ENCODE assay signal across 8 cellular contexts in genomic region chr11:2089536-2090165, GRCh38. TPM values are rescaled to one million over a fixed set of nuclear protein-coding genes. Genes with fewer than 3 reads are reported as not detected.
DNase-seq lines count a peak whose midpoint lies in the region; ATAC-seq lines count a peak whose summit lies in the region.

No MANE protein-coding gene starts in this region.

- peak; percentile 99 for ATAC-seq in activated CD4-positive, alpha-beta T cell treated with anti-CD3 and anti-CD28 coated beads for 36 hours
- ATAC-seq in activated naive CD8-positive, alpha-beta T cell treated with anti-CD3 and anti-CD28 coated beads, Interleukin-2, amount 50 U/mL, for 24 hours, result peak; percentile 88
- peak; percentile 39 to 58 for ATAC-seq in naive thymus-derived CD8-positive, alpha-beta T cell
- no peak for ATAC-seq in GM21447 (IDR thresholded peaks at IDR 0.05; ENCODE audit: unreplicated experiment)
- no peak for ATAC-seq in GM21529 (IDR thresholded peaks at IDR 0.05; ENCODE audit: unreplicated experiment)

- peaks cover 3% of the 10 kb centered on the region for H3K27me3 Mint-ChIP-seq in activated CD4-positive, alpha-beta T cell treated with anti-CD3 and anti-CD28 coated beads for 36 hours
- H3K27me3 Mint-ChIP-seq in activated naive CD8-positive, alpha-beta T cell treated with anti-CD3 and anti-CD28 coated beads, Interleukin-2, amount 50 U/mL, for 24 hours, result peaks cover 13% of the 10 kb centered on the region
- peaks cover 3 to 26% (median 15%) of the 10 kb centered on the region in 5 donors for H3K27me3 Mint-ChIP-seq in naive thymus-derived CD8-positive, alpha-beta T cell

- DNase-seq in activated CD4-positive, alpha-beta T cell treated with anti-CD3 and anti-CD28 coated beads for 36 hours, result peak; percentile 66
- DNase-seq in activated CD4-positive, alpha-beta T cell treated with anti-CD3 and anti-CD28 coated beads, Interleukin-2, amount 50 U/mL, for 4 hours, result no peak
- DNase-seq in NCI-H69 (lab: John Stamatoyannopoulos, UW) (peak; percentile 67), NCI-H1048 (lab: John Stamatoyannopoulos, UW) (no peak)
- DNase-seq in activated naive CD8-positive, alpha-beta T cell treated with anti-CD3 and anti-CD28 coated beads, Interleukin-2, amount 50 U/mL, for 24 hours, result peak; percentile 38
- DNase-seq in naive thymus-derived CD8-positive, alpha-beta T cell, result peak in 3 of 10 donors; percentile 21 to 57 (median 31)

- CTCF ChIA-PET in activated CD4-positive, alpha-beta T cell treated with anti-CD3 and anti-CD28 coated beads for 36 hours (lab: Charles Lee), result interaction anchor here (1.1 to 1.5 kb wide), 3 partner anchors 9 to 52 kb away, joined by 3 to 6 read pairs (median 3); no protein-coding TSS in a partner anchor

- H3K9me3 Mint-ChIP-seq in activated CD4-positive, alpha-beta T cell treated with anti-CD3 and anti-CD28 coated beads for 36 hours (ENCODE audit: low read depth), result no peaks in the 10 kb centered on the region
- H3K9me3 Mint-ChIP-seq in activated naive CD8-positive, alpha-beta T cell treated with anti-CD3 and anti-CD28 coated beads, Interleukin-2, amount 50 U/mL, for 24 hours, result peaks cover 4% of the 10 kb centered on the region
- peaks cover 0 to 3% (median under 1%) of the 10 kb centered on the region in 9 donors for H3K9me3 Mint-ChIP-seq in naive thymus-derived CD8-positive, alpha-beta T cell

- H3K4me3 Mint-ChIP-seq in activated CD4-positive, alpha-beta T cell treated with anti-CD3 and anti-CD28 coated beads for 36 hours, result no peak overlapping the region
- no peak overlapping the region for H3K4me3 Mint-ChIP-seq in activated naive CD8-positive, alpha-beta T cell treated with anti-CD3 and anti-CD28 coated beads, Interleukin-2, amount 50 U/mL, for 24 hours
- no peak overlapping the region for H3K4me3 Mint-ChIP-seq in naive thymus-derived CD8-positive, alpha-beta T cell

- no peaks in the 10 kb centered on the region for H3K36me3 Mint-ChIP-seq in activated CD4-positive, alpha-beta T cell treated with anti-CD3 and anti-CD28 coated beads for 36 hours (ENCODE audit: low read depth)
- no peaks in the 10 kb centered on the region for H3K36me3 Mint-ChIP-seq in activated naive CD8-positive, alpha-beta T cell treated with anti-CD3 and anti-CD28 coated beads, Interleukin-2, amount 50 U/mL, for 24 hours (ENCODE audit: low read depth)
- peaks cover 0 to 7% (median 0%) of the 10 kb centered on the region in 3 donors for H3K36me3 Mint-ChIP-seq in naive thymus-derived CD8-positive, alpha-beta T cell

- POLR2A ChIA-PET in activated CD4-positive, alpha-beta T cell treated with anti-CD3 and anti-CD28 coated beads for 36 hours (lab: Charles Lee), result no interaction called here
- POLR2A ChIA-PET in naive thymus-derived CD8-positive, alpha-beta T cell (lab: Charles Lee), result no interaction called here

- H3K4me1 Mint-ChIP-seq in activated CD4-positive, alpha-beta T cell treated with anti-CD3 and anti-CD28 coated beads for 36 hours, result peaks cover 9% of the 10 kb centered on the region
- peaks cover 7% of the 10 kb centered on the region for H3K4me1 Mint-ChIP-seq in activated naive CD8-positive, alpha-beta T cell treated with anti-CD3 and anti-CD28 coated beads, Interleukin-2, amount 50 U/mL, for 24 hours
- peaks cover 8 to 22% (median 11%) of the 10 kb centered on the region in 4 donors for H3K4me1 Mint-ChIP-seq in naive thymus-derived CD8-positive, alpha-beta T cell

- no peak overlapping the region for H3K27ac Mint-ChIP-seq in activated CD4-positive, alpha-beta T cell treated with anti-CD3 and anti-CD28 coated beads for 36 hours
- H3K27ac Mint-ChIP-seq in activated naive CD8-positive, alpha-beta T cell treated with anti-CD3 and anti-CD28 coated beads, Interleukin-2, amount 50 U/mL, for 24 hours, result peak overlapping the region; percentile 15
- no peak overlapping the region for H3K27ac Mint-ChIP-seq in naive thymus-derived CD8-positive, alpha-beta T cell

- intact Hi-C loops in activated CD4-positive, alpha-beta T cell treated with anti-CD3 and anti-CD28 coated beads for 36 hours (cut with DNase I, micrococcal nuclease), result loop anchor here in 1 of 2 experiments (1.0 kb wide), 1 partner anchor 12 kb away; no protein-coding TSS in a partner anchor

RNA-seq across cellular contexts. Expression of gene IGF2, which starts 49.5 kb away (rescaled TPM):
- 1 to 10 TPM; 8.6 to 9.2 TPM for total RNA-seq in activated CD4-positive, alpha-beta T cell treated with anti-CD3 and anti-CD28 coated beads for 36 hours
- total RNA-seq in naive thymus-derived CD8-positive, alpha-beta T cell, result not detected
- polyA plus RNA-seq in naive thymus-derived CD8-positive, alpha-beta T cell, result not detected

Comparison
In these comparisons a context has a peak if more than half of its experiments do, and no peak if none do; other contexts are left out.
1. DNase-seq: peak in activated CD4-positive, alpha-beta T cell treated with anti-CD3 and anti-CD28 coated beads for 36 hours (single experiment), NCI-H69 (single experiment) and activated naive CD8-positive, alpha-beta T cell treated with anti-CD3 and anti-CD28 coated beads, Interleukin-2, amount 50 U/mL, for 24 hours (single experiment); none in activated CD4-positive, alpha-beta T cell treated with anti-CD3 and anti-CD28 coated beads, Interleukin-2, amount 50 U/mL, for 4 hours (0 of 2) and NCI-H1048 (single experiment).
2. ATAC-seq: peak in activated CD4-positive, alpha-beta T cell treated with anti-CD3 and anti-CD28 coated beads for 36 hours (single experiment), activated naive CD8-positive, alpha-beta T cell treated with anti-CD3 and anti-CD28 coated beads, Interleukin-2, amount 50 U/mL, for 24 hours (single experiment) and naive thymus-derived CD8-positive, alpha-beta T cell (2 of 2); none in GM21447 (single experiment) and GM21529 (single experiment).
3. RNA of gene IGF2, which starts 49.5 kb away (total RNA-seq): 8.6 to 9.2 TPM in activated CD4-positive, alpha-beta T cell treated with anti-CD3 and anti-CD28 coated beads for 36 hours; not detected in naive thymus-derived CD8-positive, alpha-beta T cell; every median in the first group is over 4 times any median in the second.